Comparison of ENCODE assay signal across 1 cellular context in the genomic region with DNA sequence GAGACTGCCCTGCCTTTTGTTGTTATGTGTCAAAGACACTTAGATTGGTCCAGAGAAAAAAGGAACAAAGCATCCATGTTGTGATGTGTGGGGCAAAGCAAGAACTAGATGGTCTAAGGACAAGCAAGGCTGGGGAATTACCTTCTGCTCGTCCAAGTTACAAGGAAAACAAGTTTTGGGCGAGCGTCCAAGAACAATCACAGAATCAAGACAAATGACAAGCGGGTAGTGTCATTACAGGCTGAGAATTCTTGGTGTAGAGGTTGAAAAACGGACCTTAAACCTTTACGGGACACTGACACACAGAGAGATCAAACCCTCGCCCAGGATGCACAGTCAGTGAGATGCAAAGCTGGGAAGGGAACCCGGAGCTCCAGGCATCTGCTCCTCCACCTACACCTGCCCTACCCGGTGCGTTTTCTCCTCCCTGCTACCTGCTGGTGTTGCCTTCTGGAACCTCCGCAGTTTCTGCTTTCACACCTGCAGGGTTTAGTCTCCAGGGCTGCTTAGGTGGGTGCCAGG.
TF ChIP-seq lines count a peak whose summit lies in the region.

No MANE protein-coding gene starts in this region.

TF ChIP-seq in endothelial cell of umbilical vein, 7 proteins besides CTCF, POLR2A, EP300 and RAD21:
- TF ChIP-seq POLR2AphosphoS5 (IDR thresholded peaks at IDR 0.05; ENCODE audit: insufficient read depth, low read depth, low read length), result no peak
- TF ChIP-seq GATA2 (IDR thresholded peaks at IDR 0.05; ENCODE audit: insufficient read depth, insufficient read length, low read depth, low read length), result no peak
- no peak for TF ChIP-seq MYC (IDR thresholded peaks at IDR 0.05; ENCODE audit: low read depth, low read length)
